Comparison of ENCODE assay signal across 6 cellular contexts in genomic region chr6:10720960-10721849, GRCh38. TPM values are rescaled to one million over a fixed set of nuclear protein-coding genes. Genes with fewer than 3 reads are reported as not detected.
DNase-seq lines count a peak whose midpoint lies in the region; ATAC-seq and TF ChIP-seq lines count a peak whose summit lies in the region.
"Not testable (repeated sequence)": the region's sequence is repeated elsewhere in the genome, so short reads cannot be mapped to it uniquely, and the experiment has no call there.

No MANE protein-coding gene starts in this region.

- not testable (repeated sequence) for H3K36me3 ChIP-seq in lung (ENCODE audit: control insufficient read depth in 2 of 2, insufficient read depth in 2 of 2, low read length in 2 of 2)

- CTCF ChIA-PET in Calu3 (lab: Charles Lee), result interaction anchor here (0.5 kb wide), 1 partner anchor 22 kb away, joined by 3 read pairs; no protein-coding TSS in a partner anchor

- TF ChIP-seq CTCF in Calu3 (IDR thresholded peaks at IDR 0.05; ENCODE audit: unreplicated experiment); lung (IDR thresholded peaks at IDR 0.05; ENCODE audit: control extremely low read depth, extremely low read depth): not testable (repeated sequence)

- not testable (repeated sequence) for H3K9me3 Mint-ChIP-seq in Calu3 (ENCODE audit: low read depth, unreplicated experiment)

- not testable (repeated sequence) for H3K4me1 Mint-ChIP-seq in Calu3 (ENCODE audit: low read depth, unreplicated experiment)

- intact Hi-C loops in Calu3 (cut with micrococcal nuclease; ENCODE audit: unreplicated experiment), result not testable (repeated sequence)

- peak overlapping the region; percentile 64 for H3K4me3 ChIP-seq in lung

- not testable (repeated sequence) for ATAC-seq in lung (ENCODE audit: insufficient read depth, low FRiP score)

- not testable (repeated sequence) for DNase-seq in Calu3; lung (ENCODE audit: low spot score)
- DNase-seq in NCI-H2227 (lab: John Stamatoyannopoulos, UW; ENCODE audit: unreplicated experiment) (peak; percentile 46), dermis blood vessel endothelial cell (peak; percentile 17)
- DNase-seq in activated CD4-positive, alpha-beta T cell treated with anti-CD3 and anti-CD28 coated beads, Interleukin-2, amount 50 U/mL, for 1 hour, result peak; percentile 32
- DNase-seq in stimulated activated CD4-positive, alpha-beta T cell treated with anti-CD3 and anti-CD28 coated beads, Interleukin-15, amount 100 ng/mL, for 24 hours, result peak; percentile 13

- 86 to 88% methylated on average over 17 of the region's 17 CpGs for WGBS in lung, 2 donors

- H3K27ac Mint-ChIP-seq in Calu3 (ENCODE audit: unreplicated experiment), result not testable (repeated sequence)

- H3K4me3 Mint-ChIP-seq in Calu3 (ENCODE audit: low read depth, unreplicated experiment), result peak overlapping the region; percentile 82

- not testable (repeated sequence) for BruUV-seq in Calu3 (replicated peaks; lab: Mats Ljungman, UMichigan)

- not testable (repeated sequence) for H3K27me3 Mint-ChIP-seq in Calu3 (ENCODE audit: unreplicated experiment)

- H3K27ac ChIP-seq in lung (ENCODE audit: low read depth in 1 of 2, low read length in 1 of 2), result peak overlapping the region; percentile 89 to 91

- peaks cover 20% of the 10 kb centered on the region for H3K36me3 Mint-ChIP-seq in Calu3 (ENCODE audit: insufficient read depth, unreplicated experiment)

- H3K27me3 ChIP-seq in lung (ENCODE audit: control insufficient read depth, insufficient read depth), result not testable (repeated sequence)

- not testable (repeated sequence) for H3K9me3 ChIP-seq in lung (ENCODE audit: control insufficient read depth in 2 of 2, insufficient read depth in 1 of 2, low read length in 1 of 2)

- not testable (repeated sequence) for H3K4me1 ChIP-seq in lung (ENCODE audit: control insufficient read depth in 2 of 2, insufficient read depth in 2 of 2, low read length in 2 of 2)

RNA-seq across cellular contexts. Expression of gene TMEM14C, which starts 1.7 kb away (rescaled TPM):
- total RNA-seq in Calu3 (2022), result 53.4 and 53.6 TPM in 2 replicates
- total RNA-seq in dermis blood vessel endothelial cell, result 61.8 and 117 TPM in 2 replicates
- total RNA-seq in lung, result 10 to 100 TPM; 52.8 to 78.7 TPM
- polyA plus RNA-seq in lung, result 100 to 1,000 TPM in 1 of 2 donors, 10 to 100 TPM in 1; 77.9 to 173 TPM

RNA-seq across cellular contexts. Expression of gene TMEM14B, which starts 26.4 kb away (rescaled TPM):
- total RNA-seq in Calu3 (2022), result 50.4 and 63.9 TPM in 2 replicates
- total RNA-seq in dermis blood vessel endothelial cell, result 47.7 and 69.6 TPM in 2 replicates
- 10 to 100 TPM; 47.2 to 77.6 TPM for total RNA-seq in lung
- 100 to 1,000 TPM in 1 of 2 donors, 10 to 100 TPM in 1; 45.6 to 112 TPM for polyA plus RNA-seq in lung

RNA-seq across cellular contexts. Expression of gene PAK1IP1, which starts 26.4 kb away (rescaled TPM):
- total RNA-seq in Calu3 (2022) (14.3 and 15.8 TPM in 2 replicates), dermis blood vessel endothelial cell (11.2 and 17.5 TPM in 2 replicates), lung (10 to 100 TPM in 1 of 2 donors, 1 to 10 TPM in 1; 6.1 to 10.7 TPM)
- 10 to 100 TPM; 11.3 to 16.9 TPM for polyA plus RNA-seq in lung

RNA-seq across cellular contexts. Expression of gene C6orf52, which starts 26.8 kb away (rescaled TPM):
- total RNA-seq in Calu3 (2022), result not detected in 2 replicates
- total RNA-seq in dermis blood vessel endothelial cell, result 0.42 TPM in 1 of 2 replicates, not detected in the other
- total RNA-seq in lung, result 1 to 10 TPM; 1.3 to 3.5 TPM
- 1 to 10 TPM; 1.3 to 2.5 TPM for polyA plus RNA-seq in lung
